In genomic region chr5:43174586-43174985, GRCh38 we compare ENCODE assay signal across 22 cellular contexts. TPM values are rescaled to one million over a fixed set of nuclear protein-coding genes. Genes with fewer than 3 reads are reported as not detected.
DNase-seq lines count a peak whose midpoint lies in the region; ATAC-seq and TF ChIP-seq lines count a peak whose summit lies in the region.
"Had no signal": no experiment of that assay in that cellular context is flagged by ENCODE, and none has a peak within 500 bp of the region (broad histone marks: within the 10 kb centered on the region; RNA-seq: fewer than 3 reads in every experiment).

No MANE protein-coding gene starts in this region.

- no peaks in the 10 kb centered on the region for H3K9me3 ChIP-seq in CD8-positive, alpha-beta T cell (ENCODE audit: low read length)
- H3K9me3 ChIP-seq: BE2C, SJSA1 had no signal

- no peaks in the 10 kb centered on the region for H3K27me3 Mint-ChIP-seq in CD8-positive, alpha-beta T cell (ENCODE audit: low read depth)
- H3K27me3 Mint-ChIP-seq in activated T-helper 17 cell treated with anti-CD3 and anti-CD28 coated beads, Interleukin-2, amount 50 U/mL, for 72 hours = no peaks in the 10 kb centered on the region
- no peaks in the 10 kb centered on the region for H3K27me3 Mint-ChIP-seq in memory B cell

- no peak for DNase-seq in CD8-positive, alpha-beta T cell
- DNase-seq in G401 (ENCODE audit: low spot score) (peak; percentile 58), memory B cell (ENCODE audit: low spot score in 2 of 2) (no peak), kidney glomerular epithelial cell (lab: John Stamatoyannopoulos, UW) (no peak)
- DNase-seq: BE2C, KBM-7, MM.1S, NCI-H1048, NCI-H1417, NCI-H1694, NCI-H2029 treated with DMSO at 0.1 percent for 48 hours, NCI-H2227 treated with DMSO at 0.1 percent for 48 hours, NCI-H526 treated with DMSO at 0.1 percent for 48 hours, Right ventricle myocardium superior, RPMI8226 had no signal

- H3K4me3 Mint-ChIP-seq in CD8-positive, alpha-beta T cell = no peak overlapping the region
- H3K4me3 Mint-ChIP-seq in activated T-helper 17 cell treated with anti-CD3 and anti-CD28 coated beads, Interleukin-2, amount 50 U/mL, for 72 hours = no peak overlapping the region
- H3K4me3 Mint-ChIP-seq in memory B cell = no peak overlapping the region
- H3K4me3 Mint-ChIP-seq: CD14-positive monocyte had no signal

- peaks cover 5% of the 10 kb centered on the region for H3K4me1 Mint-ChIP-seq in CD8-positive, alpha-beta T cell (ENCODE audit: low read depth)
- peaks cover 4% of the 10 kb centered on the region for H3K4me1 Mint-ChIP-seq in activated T-helper 17 cell treated with anti-CD3 and anti-CD28 coated beads, Interleukin-2, amount 50 U/mL, for 72 hours
- peaks cover 4% of the 10 kb centered on the region for H3K4me1 Mint-ChIP-seq in memory B cell

- in situ Hi-C loops in G401 (cut with HindIII; ENCODE audit: low sequenced_read_pairs) = no loop called here

- peaks cover 53% of the 10 kb centered on the region for H3K36me3 Mint-ChIP-seq in CD8-positive, alpha-beta T cell
- peaks cover 88% of the 10 kb centered on the region for H3K36me3 Mint-ChIP-seq in activated T-helper 17 cell treated with anti-CD3 and anti-CD28 coated beads, Interleukin-2, amount 50 U/mL, for 72 hours (ENCODE audit: low read depth)
- H3K36me3 Mint-ChIP-seq in memory B cell = peaks cover 28% of the 10 kb centered on the region

- H3K27ac Mint-ChIP-seq in CD8-positive, alpha-beta T cell = peak overlapping the region; percentile 34
- peak overlapping the region; percentile 63 for H3K27ac Mint-ChIP-seq in activated T-helper 17 cell treated with anti-CD3 and anti-CD28 coated beads, Interleukin-2, amount 50 U/mL, for 72 hours
- peak overlapping the region; percentile 36 for H3K27ac Mint-ChIP-seq in memory B cell
- H3K27ac Mint-ChIP-seq: CD14-positive monocyte had no signal

- intact Hi-C loops in CD8-positive, alpha-beta T cell (cut with DNase I, micrococcal nuclease) = loop anchor here in 1 of 2 experiments (10.0 kb wide), 1 partner anchor 110 kb away; no protein-coding TSS in a partner anchor

- no peaks in the 10 kb centered on the region for H3K4me1 ChIP-seq in CD8-positive, alpha-beta T cell (ENCODE audit: insufficient read depth, low read length)
- H3K4me1 ChIP-seq: BE2C, SJSA1 had no signal

- no peaks in the 10 kb centered on the region for H3K9me3 Mint-ChIP-seq in CD8-positive, alpha-beta T cell
- H3K9me3 Mint-ChIP-seq in activated T-helper 17 cell treated with anti-CD3 and anti-CD28 coated beads, Interleukin-2, amount 50 U/mL, for 72 hours = no peaks in the 10 kb centered on the region
- H3K9me3 Mint-ChIP-seq in memory B cell = no peaks in the 10 kb centered on the region
- H3K9me3 Mint-ChIP-seq: CD14-positive monocyte had no signal

- CTCF ChIA-PET in CD8-positive, alpha-beta T cell (lab: Charles Lee) = no interaction called here

- POLR2A ChIA-PET in CD8-positive, alpha-beta T cell (lab: Charles Lee) = no interaction called here

- H3K27ac ChIP-seq in CD8-positive, alpha-beta T cell (ENCODE audit: low read depth, low read length) = no peak overlapping the region
- H3K27ac ChIP-seq: SJSA1 had no signal

- TF ChIP-seq CTCF in CD8-positive, alpha-beta T cell (IDR thresholded peaks at IDR 0.05) = no peak

- H3K27me3 ChIP-seq in CD8-positive, alpha-beta T cell (ENCODE audit: insufficient read depth, low read length) = no peaks in the 10 kb centered on the region
- H3K27me3 ChIP-seq: BE2C, SJSA1 had no signal

- no peak for ATAC-seq in CD8-positive, alpha-beta T cell
- no peak for ATAC-seq in activated T-helper 17 cell treated with anti-CD3 and anti-CD28 coated beads, Interleukin-2, amount 50 U/mL, for 72 hours (replicated peaks)
- ATAC-seq in memory B cell (ENCODE audit: low read depth) (no peak), GM19324 (IDR thresholded peaks at IDR 0.05; ENCODE audit: low FRiP score, unreplicated experiment) (no peak), GM19395 (IDR thresholded peaks at IDR 0.05; ENCODE audit: unreplicated experiment) (no peak)

- no peak overlapping the region for H3K4me3 ChIP-seq in CD8-positive, alpha-beta T cell (ENCODE audit: low read depth, low read length)
- H3K4me3 ChIP-seq: SJSA1 had no signal

- peaks cover 3% of the 10 kb centered on the region for H3K36me3 ChIP-seq in CD8-positive, alpha-beta T cell (ENCODE audit: insufficient read depth, low read length)

RNA-seq across cellular contexts. Expression of gene NIM1K, which starts 17.4 kb away (rescaled TPM):
- under 1 TPM; 0.14 to 0.46 TPM for total RNA-seq in CD8-positive, alpha-beta T cell
- total RNA-seq in G401 (2014; rRNA removed; shearing (Covaris generic)) = 0.41 and 1.5 TPM in 2 replicates
- total RNA-seq in activated T-helper 17 cell treated with anti-CD3 and anti-CD28 coated beads, Interleukin-2, amount 50 U/mL, for 72 hours = 1 to 10 TPM; 1.7 to 4.3 TPM
- total RNA-seq: HT-29, NCI-H460 had no signal

RNA-seq across cellular contexts. Expression of gene ZNF131, which starts 53.9 kb away (rescaled TPM):
- 10 to 100 TPM; 76.7 to 84.9 TPM for total RNA-seq in CD8-positive, alpha-beta T cell
- total RNA-seq in G401 (2014; rRNA removed; shearing (Covaris generic)) = 23.4 and 46.7 TPM in 2 replicates
- 10 to 100 TPM; 34.3 to 43.6 TPM for total RNA-seq in activated T-helper 17 cell treated with anti-CD3 and anti-CD28 coated beads, Interleukin-2, amount 50 U/mL, for 72 hours
